In the genomic region with DNA sequence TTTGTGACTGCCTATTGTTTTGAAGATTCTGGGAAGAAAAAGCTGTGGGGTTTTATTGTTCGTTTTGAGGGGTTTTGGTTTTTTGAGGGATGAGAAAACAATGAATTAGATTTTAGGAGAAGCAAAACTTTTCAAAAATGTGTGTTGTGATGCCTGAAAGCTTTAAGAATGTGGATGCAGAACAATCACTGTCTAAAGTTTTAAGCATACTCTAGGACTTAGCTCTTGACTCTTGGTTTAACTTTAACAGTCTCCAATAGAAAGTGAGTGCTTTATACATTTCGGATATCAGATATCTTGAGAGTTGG, we compare ENCODE assay signal across 12 cellular contexts. TPM values are rescaled to one million over a fixed set of nuclear protein-coding genes. Genes with fewer than 3 reads are reported as not detected.
DNase-seq lines count a peak whose midpoint lies in the region; ATAC-seq and TF ChIP-seq lines count a peak whose summit lies in the region.
"Had no signal": no experiment of that assay in that cellular context is flagged by ENCODE, and none has a peak within 500 bp of the region (broad histone marks: within the 10 kb centered on the region; RNA-seq: fewer than 3 reads in every experiment).

No MANE protein-coding gene starts in this region.

- H3K4me1 Mint-ChIP-seq in activated CD4-positive, alpha-beta T cell treated with anti-CD3 and anti-CD28 coated beads for 36 hours, result peaks cover 15% of the 10 kb centered on the region

- no peak for DNase-seq in activated CD4-positive, alpha-beta T cell treated with anti-CD3 and anti-CD28 coated beads for 36 hours
- DNase-seq in activated CD4-positive, alpha-beta T cell treated with anti-CD3 and anti-CD28 coated beads for 4 hours, result no peak
- DNase-seq in dorsolateral prefrontal cortex, result no peak
- DNase-seq in osteoblast (ENCODE audit: insufficient read length, low spot score, missing footprints), result no peak
- DNase-seq in NCI-H510A (lab: John Stamatoyannopoulos, UW), result no peak
- DNase-seq in DMS 273 treated with DMSO at 0.1 percent for 48 hours (lab: John Stamatoyannopoulos, UW), result no peak
- DNase-seq: NCI-H2081 treated with DMSO at 0.1 percent for 48 hours had no signal

- no peaks in the 10 kb centered on the region for H3F3A ChIP-seq in Loucy (ENCODE audit: low read depth)

- H3K36me3 ChIP-seq in Loucy (ENCODE audit: insufficient read depth, low read length), result no peaks in the 10 kb centered on the region
- H3K36me3 ChIP-seq in osteoblast (ENCODE audit: insufficient read depth, low read length), result no peaks in the 10 kb centered on the region
- H3K36me3 ChIP-seq: adrenal gland had no signal

- H3K9me3 ChIP-seq in Loucy (ENCODE audit: insufficient read depth, low read depth, low read length) (no peaks in the 10 kb centered on the region), osteoblast (ENCODE audit: low read depth, low read length) (no peaks in the 10 kb centered on the region)
- H3K9me3 ChIP-seq: adrenal gland had no signal

- no peaks in the 10 kb centered on the region for H3K27me3 Mint-ChIP-seq in activated CD4-positive, alpha-beta T cell treated with anti-CD3 and anti-CD28 coated beads for 36 hours

- peaks cover 1% of the 10 kb centered on the region for H3K9me3 Mint-ChIP-seq in activated CD4-positive, alpha-beta T cell treated with anti-CD3 and anti-CD28 coated beads for 36 hours (ENCODE audit: low read depth)

- TF ChIP-seq CTCF in Loucy (conservative IDR thresholded peaks at IDR 0.05; ENCODE audit: low read length) (no peak), dorsolateral prefrontal cortex (IDR thresholded peaks at IDR 0.05 in 54 of 56, conservative IDR thresholded peaks at IDR 0.05 in 2 of 56; ENCODE audit: low read depth in 1 of 56, partially characterized antibody in 56 of 56) (peak in 2 of 56 donors; percentile 6 to 12), osteoblast (IDR thresholded peaks at IDR 0.05; ENCODE audit: extremely low read depth, low read depth, low read length) (no peak)

- H3K79me2 ChIP-seq in Loucy (ENCODE audit: insufficient read depth, low read length) (peaks cover 25% of the 10 kb centered on the region), osteoblast (ENCODE audit: insufficient read depth, low read length) (peaks cover 24% of the 10 kb centered on the region)

- H3K4me2 ChIP-seq in Loucy (ENCODE audit: low read depth, low read length, poor library complexity, severe bottlenecking) (no peak overlapping the region), osteoblast (ENCODE audit: insufficient read depth, low read length) (peak overlapping the region; percentile 91)

- H2AFZ ChIP-seq in Loucy (ENCODE audit: low read length) (peak overlapping the region; percentile 69), osteoblast (ENCODE audit: low read length) (peak overlapping the region; percentile 98)

- POLR2A ChIA-PET in activated CD4-positive, alpha-beta T cell treated with anti-CD3 and anti-CD28 coated beads for 36 hours (lab: Charles Lee), result no interaction called here

- no peak overlapping the region for H3K27ac Mint-ChIP-seq in activated CD4-positive, alpha-beta T cell treated with anti-CD3 and anti-CD28 coated beads for 36 hours
- H3K27ac Mint-ChIP-seq: WTC11 had no signal

- CTCF ChIA-PET in activated CD4-positive, alpha-beta T cell treated with anti-CD3 and anti-CD28 coated beads for 36 hours (lab: Charles Lee), result interaction anchor here (0.6 to 2.3 kb wide), 11 partner anchors 9 to 584 kb away, joined by 3 to 7 read pairs (median 4); no protein-coding TSS in a partner anchor

- H3K4me1 ChIP-seq in Loucy (ENCODE audit: insufficient read depth, low read length, poor library complexity, severe bottlenecking) (peaks cover 16% of the 10 kb centered on the region), osteoblast (ENCODE audit: insufficient read depth, low read length) (peaks cover 17% of the 10 kb centered on the region)

- H4K20me1 ChIP-seq in Loucy (ENCODE audit: insufficient read depth, low read length, poor library complexity, severe bottlenecking) (no peaks in the 10 kb centered on the region), osteoblast (ENCODE audit: insufficient read depth, low read length) (no peaks in the 10 kb centered on the region)

- peak overlapping the region in 4 of 59 donors; percentile 8 to 60 (median 13) for H3K27ac ChIP-seq in dorsolateral prefrontal cortex
- no peak overlapping the region for H3K27ac ChIP-seq in osteoblast (ENCODE audit: low read depth, low read length)
- H3K27ac ChIP-seq: adrenal gland had no signal

- no peaks in the 10 kb centered on the region for H3K9me2 ChIP-seq in Loucy (replicated peaks; ENCODE audit: low read depth, low read length)

- no peak overlapping the region for H3K4me3 ChIP-seq in Loucy (ENCODE audit: low read length, poor library complexity, severe bottlenecking)
- peak overlapping the region in 41 of 59 donors; percentile 67 to 98 (median 89) for H3K4me3 ChIP-seq in dorsolateral prefrontal cortex
- peak overlapping the region; percentile 92 for H3K4me3 ChIP-seq in osteoblast (ENCODE audit: insufficient read depth, low read length)

- intact Hi-C loops in activated CD4-positive, alpha-beta T cell treated with anti-CD3 and anti-CD28 coated beads for 36 hours (cut with DNase I, micrococcal nuclease), result loop anchor here (2.0 to 5.0 kb wide), 4 partner anchors 67 to 1120 kb away; a partner anchor contains a TSS
- intact Hi-C loops in dorsolateral prefrontal cortex (cut with DNase I), result loop anchor here in 1 of 2 donors (5.0 to 10.0 kb wide), 2 partner anchors 103 to 150 kb away; no protein-coding TSS in a partner anchor

- ATAC-seq in activated CD4-positive, alpha-beta T cell treated with anti-CD3 and anti-CD28 coated beads for 36 hours, result no peak
- no peak for ATAC-seq in GM18909 (IDR thresholded peaks at IDR 0.05; ENCODE audit: poor library complexity, unreplicated experiment)

- no peaks in the 10 kb centered on the region for H3K27me3 ChIP-seq in Loucy (ENCODE audit: insufficient read depth, low read length, poor library complexity, severe bottlenecking)
- H3K27me3 ChIP-seq in dorsolateral prefrontal cortex, result no peaks in the 10 kb centered on the region
- no peaks in the 10 kb centered on the region for H3K27me3 ChIP-seq in osteoblast (ENCODE audit: insufficient read depth, low read length)
- H3K27me3 ChIP-seq: adrenal gland had no signal

- H3K9ac ChIP-seq in Loucy (ENCODE audit: low read depth, low read length, poor library complexity, severe bottlenecking), result no peak overlapping the region

- no peaks in the 10 kb centered on the region for H3K36me3 Mint-ChIP-seq in activated CD4-positive, alpha-beta T cell treated with anti-CD3 and anti-CD28 coated beads for 36 hours (ENCODE audit: low read depth)
- H3K36me3 Mint-ChIP-seq: WTC11 had no signal

- H3K4me3 Mint-ChIP-seq in activated CD4-positive, alpha-beta T cell treated with anti-CD3 and anti-CD28 coated beads for 36 hours, result peak overlapping the region; percentile 92

RNA-seq across cellular contexts. Expression of a gene that starts 0.9 kb away (rescaled TPM):
- not detected for total RNA-seq in activated CD4-positive, alpha-beta T cell treated with anti-CD3 and anti-CD28 coated beads for 36 hours
- total RNA-seq in dorsolateral prefrontal cortex (10 to 100 TPM in 2 of 120 experiments, 1 to 10 TPM in 118; 1.9 to 11.5 (median 5.3) TPM), osteoblast (under 0.01 TPM in 1 of 2 replicates, not detected in the other)
- total RNA-seq: mononuclear cell, WTC11 had no signal

RNA-seq across cellular contexts. Expression of a gene that starts 1.7 kb away (rescaled TPM):
- total RNA-seq in activated CD4-positive, alpha-beta T cell treated with anti-CD3 and anti-CD28 coated beads for 36 hours, result 10 to 100 TPM; 65.7 to 87.7 TPM
- 100 to 1,000 TPM in 1 of 120 experiments, 10 to 100 TPM in 119; 42.0 to 101 (median 65.2) TPM for total RNA-seq in dorsolateral prefrontal cortex
- total RNA-seq in osteoblast, result 72.7 and 95.8 TPM in 2 replicates
